Comparison of ENCODE assay signal across 14 cellular contexts in genomic region chr21:10273196-10273595, GRCh38.
A peak's percentile ranks its signal among the peaks of the same experiment; 100 is the strongest.
DNase-seq lines count a peak whose midpoint lies in the region; FAIRE-seq and TF ChIP-seq lines count a peak whose summit lies in the region.
"Had no signal": no experiment of that assay in that cellular context is flagged by ENCODE, and none has a peak within 500 bp of the region (broad histone marks: within the 10 kb centered on the region; RNA-seq: fewer than 3 reads in every experiment).

No MANE protein-coding gene starts in this region.

- no peak overlapping the region for H3K18ac ChIP-seq in mesendoderm (ENCODE audit: low read length)

- H4K5ac ChIP-seq in mesendoderm (ENCODE audit: low read length), result no peak overlapping the region

- H3K27me3 ChIP-seq in mesendoderm (ENCODE audit: insufficient read depth, low read length, poor library complexity), result no peaks in the 10 kb centered on the region
- H3K27me3 ChIP-seq: BE2C had no signal

- H2BK5ac ChIP-seq in mesendoderm (ENCODE audit: low read length), result no peak overlapping the region

- H2AK5ac ChIP-seq in mesendoderm (ENCODE audit: low read length), result no peak overlapping the region

- no peak overlapping the region for H3K27ac ChIP-seq in mesendoderm (ENCODE audit: low read depth, low read length)
- H3K27ac ChIP-seq: HL-60 had no signal

- no peaks in the 10 kb centered on the region for H3K36me3 ChIP-seq in mesendoderm (ENCODE audit: control insufficient read depth, insufficient read depth, low read length)
- H3K36me3 ChIP-seq: BE2C, HAP-1 had no signal

- no peaks in the 10 kb centered on the region for H3K4me1 ChIP-seq in mesendoderm (ENCODE audit: control insufficient read depth, low read depth, low read length)
- H3K4me1 ChIP-seq: BE2C, Caco-2, HAP-1 had no signal

- no peak overlapping the region for H4K8ac ChIP-seq in mesendoderm (ENCODE audit: low read depth, low read length)

- TF ChIP-seq CTCF in AG10803 (conservative IDR thresholded peaks at IDR 0.05; ENCODE audit: low read length), result no peak
- no peak for TF ChIP-seq CTCF in epithelial cell of esophagus (IDR thresholded peaks at IDR 0.05; ENCODE audit: insufficient read depth, low read depth, low read length, missing control alignments)
- no peak for TF ChIP-seq CTCF in foreskin fibroblast (IDR thresholded peaks at IDR 0.05; ENCODE audit: low read depth, low read length)

- H2BK15ac ChIP-seq in mesendoderm (replicated peaks; ENCODE audit: low read depth), result no peak overlapping the region

- no peak overlapping the region for H2BK120ac ChIP-seq in mesendoderm (ENCODE audit: low read depth, low read length)

- no peak overlapping the region for H3K4me2 ChIP-seq in mesendoderm (ENCODE audit: low read length)

- WGBS in mesendoderm (ENCODE audit: extremely low coverage, insufficient coverage, low lambda C conversion rate), result no CpG with 5 or more reads among the region's 2 CpGs

- no peak for FAIRE-seq in RCC 7860 (lab: Jason Lieb, UNC)
- FAIRE-seq: H1 had no signal

- H3K9ac ChIP-seq in mesendoderm (ENCODE audit: low read length), result no peak overlapping the region

- H3K23ac ChIP-seq in mesendoderm (ENCODE audit: low read length), result no peak overlapping the region

- no peak overlapping the region for H3K56ac ChIP-seq in mesendoderm (ENCODE audit: low read length)

- no peak overlapping the region for H3K4me3 ChIP-seq in AG10803 (ENCODE audit: low read length)
- no peak overlapping the region for H3K4me3 ChIP-seq in epithelial cell of esophagus (ENCODE audit: low read length)
- H3K4me3 ChIP-seq in mesendoderm (ENCODE audit: low read length), result no peak overlapping the region
- no peak overlapping the region for H3K4me3 ChIP-seq in foreskin fibroblast (ENCODE audit: low read depth in 1 of 2, low read length in 2 of 2)
- H3K4me3 ChIP-seq: HAP-1 had no signal

- no peak overlapping the region for H3K4ac ChIP-seq in mesendoderm (ENCODE audit: low read depth, low read length)

- no peaks in the 10 kb centered on the region for H3K79me2 ChIP-seq in mesendoderm (ENCODE audit: control insufficient read depth, insufficient read depth, low read length)

- peak; percentile 12 for DNase-seq in AG10803 (ENCODE audit: low read depth)
- peak; percentile 4 for DNase-seq in RCC 7860 (ENCODE audit: low spot score)
- peak; percentile 33 for DNase-seq in epithelial cell of esophagus (ENCODE audit: low read depth)
- peak; percentile 10 for DNase-seq in mesendoderm
- DNase-seq in T-helper 1 cell, result no peak
- DNase-seq in medulla oblongata (ENCODE audit: extremely low spot score), result no peak
- no peak for DNase-seq in foreskin fibroblast
- DNase-seq in NCI-H526 treated with DMSO at 0.1 percent for 48 hours (lab: John Stamatoyannopoulos, UW), result no peak
- DNase-seq: BE2C, Caco-2, DND-41 had no signal

- no peaks in the 10 kb centered on the region for H3K79me1 ChIP-seq in mesendoderm (ENCODE audit: low read length)

Comparison
In these comparisons a context has a peak if more than half of its experiments do, and no peak if none do; other contexts are left out.
1. DNase-seq: peak in AG10803 (single experiment), RCC 7860 (single experiment), epithelial cell of esophagus (single experiment) and mesendoderm (single experiment); none in T-helper 1 cell (0 of 5), medulla oblongata (single experiment), foreskin fibroblast (0 of 2) and NCI-H526 treated with DMSO at 0.1 percent for 48 hours (single experiment).